Comparison of ENCODE assay signal across 9 cellular contexts in genomic region chr2:160205511-160205910, GRCh38. TPM values are rescaled to one million over a fixed set of nuclear protein-coding genes. Genes with fewer than 3 reads are reported as not detected.
DNase-seq lines count a peak whose midpoint lies in the region; ATAC-seq, FAIRE-seq and TF ChIP-seq lines count a peak whose summit lies in the region.
"Had no signal": no experiment of that assay in that cellular context is flagged by ENCODE, and none has a peak within 500 bp of the region (broad histone marks: within the 10 kb centered on the region; RNA-seq: fewer than 3 reads in every experiment).

No MANE protein-coding gene starts in this region.

- intact Hi-C loops in endothelial cell of umbilical vein (cut with micrococcal nuclease) = loop anchor here (1.0 to 5.0 kb wide), 5 partner anchors 25 to 872 kb away; no protein-coding TSS in a partner anchor

- H3K27ac ChIP-seq in endothelial cell of umbilical vein (ENCODE audit: insufficient read depth, low read depth, low read length) (peak overlapping the region; percentile 91), osteoblast (ENCODE audit: low read depth, low read length) (peak overlapping the region; percentile 57)

- no peak for ATAC-seq in HG03135 (IDR thresholded peaks at IDR 0.05; ENCODE audit: unreplicated experiment)

- TF ChIP-seq CTCF in endothelial cell of umbilical vein (IDR thresholded peaks at IDR 0.05; ENCODE audit: extremely low read depth in 1 of 2, insufficient read depth in 1 of 2, low read depth in 1 of 2, low read length in 2 of 2) (no peak), osteoblast (IDR thresholded peaks at IDR 0.05; ENCODE audit: extremely low read depth, low read depth, low read length) (no peak)

- CTCF ChIA-PET in endothelial cell of umbilical vein (lab: Charles Lee) = interaction anchor here (0.7 to 7.8 kb wide), 11 partner anchors 11 to 789 kb away, joined by 3 to 84 read pairs (median 5); no protein-coding TSS in a partner anchor

- TF ChIP-seq POLR2A in endothelial cell of umbilical vein (IDR thresholded peaks at IDR 0.05; ENCODE audit: low read depth, low read length) = peak; percentile 72

- POLR2A ChIA-PET in endothelial cell of umbilical vein (lab: Charles Lee) = interaction anchor here (0.7 to 0.8 kb wide), 2 partner anchors 18 to 21 kb away, joined by 3 read pairs; no protein-coding TSS in a partner anchor

- H3K4me2 ChIP-seq in endothelial cell of umbilical vein (ENCODE audit: insufficient read depth, low read length) (peak overlapping the region; percentile 5), osteoblast (ENCODE audit: insufficient read depth, low read length) (peak overlapping the region; percentile 25)

- DNase-seq in AG20443 (ENCODE audit: low spot score) (peak; percentile 89), NCI-H460 (ENCODE audit: extremely low read depth, low read depth) (peak; percentile 74), endothelial cell of umbilical vein (ENCODE audit: low read depth, low spot score) (peak; percentile 97), osteoblast (ENCODE audit: insufficient read length, low spot score, missing footprints) (peak; percentile 84), germinal center (ENCODE audit: low spot score) (no peak), pons (ENCODE audit: low spot score) (no peak), epidermal melanocyte (ENCODE audit: insufficient read length, low spot score) (no peak)
- DNase-seq: activated effector memory CD4-positive, alpha-beta T cell treated with Interleukin-2 at 50 U/mL for 16 hours had no signal

- no peaks in the 10 kb centered on the region for H3K9me1 ChIP-seq in endothelial cell of umbilical vein (replicated peaks; ENCODE audit: control insufficient read depth, extremely low read depth, insufficient read depth, low read length)

- BruUV-seq in endothelial cell of umbilical vein (replicated peaks; lab: Mats Ljungman, UMichigan) = no TSS peak

- peak overlapping the region; percentile 50 for H2AFZ ChIP-seq in endothelial cell of umbilical vein (ENCODE audit: low read depth, low read length)
- peak overlapping the region; percentile 82 for H2AFZ ChIP-seq in osteoblast (ENCODE audit: low read length)

- peaks cover 48% of the 10 kb centered on the region for H3K4me1 ChIP-seq in endothelial cell of umbilical vein (ENCODE audit: control insufficient read depth, extremely low read depth, insufficient read depth, low read length)
- H3K4me1 ChIP-seq in osteoblast (ENCODE audit: insufficient read depth, low read length) = peaks cover 51% of the 10 kb centered on the region

- H4K20me1 ChIP-seq in endothelial cell of umbilical vein (replicated peaks; ENCODE audit: control insufficient read depth, extremely low read depth, insufficient read depth, low read length) (no peaks in the 10 kb centered on the region), osteoblast (ENCODE audit: insufficient read depth, low read length) (no peaks in the 10 kb centered on the region)

- no peaks in the 10 kb centered on the region for H3K27me3 ChIP-seq in endothelial cell of umbilical vein (ENCODE audit: control insufficient read depth in 2 of 2, insufficient read depth in 2 of 2, low read length in 2 of 2)
- no peaks in the 10 kb centered on the region for H3K27me3 ChIP-seq in osteoblast (ENCODE audit: insufficient read depth, low read length)

- FAIRE-seq in endothelial cell of umbilical vein (lab: Jason Lieb, UNC) = peak; percentile 97

- H3K9me3 ChIP-seq in endothelial cell of umbilical vein (replicated peaks; ENCODE audit: control insufficient read depth, insufficient read depth, low read length) (no peaks in the 10 kb centered on the region), osteoblast (ENCODE audit: low read depth, low read length) (no peaks in the 10 kb centered on the region)

- H3K36me3 ChIP-seq in endothelial cell of umbilical vein (ENCODE audit: control insufficient read depth in 2 of 2, extremely low read depth in 1 of 2, insufficient read depth in 2 of 2, low read length in 2 of 2) (no peaks in the 10 kb centered on the region), osteoblast (ENCODE audit: insufficient read depth, low read length) (no peaks in the 10 kb centered on the region)

- dilution Hi-C loops in endothelial cell of umbilical vein (cut with MboI; ENCODE audit: extremely low pct_ligation_motif_present, low sequenced_read_pairs) = no loop called here

- peak overlapping the region; percentile 65 for H3K9ac ChIP-seq in endothelial cell of umbilical vein (replicated peaks; ENCODE audit: extremely low read depth, insufficient read depth, low read length)

- H3K79me2 ChIP-seq in endothelial cell of umbilical vein (ENCODE audit: control insufficient read depth, insufficient read depth, low read length) (no peaks in the 10 kb centered on the region), osteoblast (ENCODE audit: insufficient read depth, low read length) (no peaks in the 10 kb centered on the region)

- H3K4me3 ChIP-seq in endothelial cell of umbilical vein (replicated peaks in 1 of 3; ENCODE audit: insufficient read depth in 1 of 3, low read depth in 1 of 3, low read length in 3 of 3) (no peak overlapping the region), osteoblast (ENCODE audit: insufficient read depth, low read length) (no peak overlapping the region)

TF ChIP-seq in endothelial cell of umbilical vein, 7 proteins besides CTCF, POLR2A, EP300 and RAD21:
- peak; percentile 81 for TF ChIP-seq JUN (IDR thresholded peaks at IDR 0.05; ENCODE audit: borderline replicate concordance, insufficient read depth, insufficient read length, low read depth)
- TF ChIP-seq MAX (IDR thresholded peaks at IDR 0.05; ENCODE audit: insufficient read depth, insufficient read length) = no peak
- peak; percentile 97 for TF ChIP-seq FOS (IDR thresholded peaks at IDR 0.05; ENCODE audit: borderline replicate concordance, insufficient read depth, low read length)
- no peak for TF ChIP-seq GATA2 (IDR thresholded peaks at IDR 0.05; ENCODE audit: insufficient read depth, insufficient read length, low read depth, low read length)
- peak; percentile 88 for TF ChIP-seq POLR2AphosphoS5 (IDR thresholded peaks at IDR 0.05; ENCODE audit: insufficient read depth, low read depth, low read length)
TF ChIP-seq in endothelial cell of umbilical vein: peak in this region for 3.

RNA-seq across cellular contexts. Expression of gene ITGB6, which starts 5.4 kb away (rescaled TPM):
- total RNA-seq in NCI-H460 (2014; rRNA removed; shearing (Covaris generic)) = not detected in 2 replicates
- not detected in 2 replicates for polyA plus RNA-seq in NCI-H460 (2014; cell fraction: nucleus; rRNA removed)
- not detected in 2 replicates for total RNA-seq in endothelial cell of umbilical vein
- polyA plus RNA-seq in endothelial cell of umbilical vein = 0.03 and 0.05 TPM in 2 replicates
- polyA plus RNA-seq in endothelial cell of umbilical vein (2011; cell fraction: cytosol; rRNA removed) = 0.03 and 0.04 TPM in 2 replicates
- 0.11 and 0.13 TPM in 2 replicates for polyA plus RNA-seq in endothelial cell of umbilical vein (2011; cell fraction: nucleus; rRNA removed)
- 0.05 TPM in 2 replicates for polyA plus RNA-seq in endothelial cell of umbilical vein (2012)
- not detected in 2 replicates for polyA minus RNA-seq in endothelial cell of umbilical vein
- not detected for polyA minus RNA-seq in endothelial cell of umbilical vein (2011; cell fraction: cytosol; rRNA and poly(A)+ RNA removed)
- 0.14 TPM in 1 of 2 replicates, not detected in the other for polyA minus RNA-seq in endothelial cell of umbilical vein (2011; cell fraction: nucleus; rRNA and poly(A)+ RNA removed)
- total RNA-seq in osteoblast = under 0.01 TPM in 2 replicates

Comparison
In these comparisons a context has a peak if more than half of its experiments do, and no peak if none do; other contexts are left out.
1. DNase-seq: peak in AG20443 (single experiment), NCI-H460 (single experiment), endothelial cell of umbilical vein (single experiment) and osteoblast (single experiment); none in germinal center (single experiment), pons (single experiment) and epidermal melanocyte (single experiment).